In genomic region chr17:2708585-2709172, GRCh38 we compare ENCODE assay signal across 1 cellular context.
TF ChIP-seq lines count a peak whose summit lies in the region.

No MANE protein-coding gene starts in this region.

TF ChIP-seq in H1, 55 proteins besides CTCF, POLR2A, EP300 and RAD21:
- no peak for TF ChIP-seq EZH2 (IDR thresholded peaks at IDR 0.05; ENCODE audit: low read depth, low read length, severe bottlenecking)
- no peak for TF ChIP-seq PHF8 (conservative IDR thresholded peaks at IDR 0.05; ENCODE audit: low read depth, low read length)
- no peak for TF ChIP-seq CREB1 (IDR thresholded peaks at IDR 0.05)
- TF ChIP-seq TCF12 (IDR thresholded peaks at IDR 0.05; ENCODE audit: low read depth, low read length): no peak
- TF ChIP-seq CBX8 (IDR thresholded peaks at IDR 0.05; ENCODE audit: borderline replicate concordance, low read depth, low read length): no peak
- TF ChIP-seq, protein P1, sequence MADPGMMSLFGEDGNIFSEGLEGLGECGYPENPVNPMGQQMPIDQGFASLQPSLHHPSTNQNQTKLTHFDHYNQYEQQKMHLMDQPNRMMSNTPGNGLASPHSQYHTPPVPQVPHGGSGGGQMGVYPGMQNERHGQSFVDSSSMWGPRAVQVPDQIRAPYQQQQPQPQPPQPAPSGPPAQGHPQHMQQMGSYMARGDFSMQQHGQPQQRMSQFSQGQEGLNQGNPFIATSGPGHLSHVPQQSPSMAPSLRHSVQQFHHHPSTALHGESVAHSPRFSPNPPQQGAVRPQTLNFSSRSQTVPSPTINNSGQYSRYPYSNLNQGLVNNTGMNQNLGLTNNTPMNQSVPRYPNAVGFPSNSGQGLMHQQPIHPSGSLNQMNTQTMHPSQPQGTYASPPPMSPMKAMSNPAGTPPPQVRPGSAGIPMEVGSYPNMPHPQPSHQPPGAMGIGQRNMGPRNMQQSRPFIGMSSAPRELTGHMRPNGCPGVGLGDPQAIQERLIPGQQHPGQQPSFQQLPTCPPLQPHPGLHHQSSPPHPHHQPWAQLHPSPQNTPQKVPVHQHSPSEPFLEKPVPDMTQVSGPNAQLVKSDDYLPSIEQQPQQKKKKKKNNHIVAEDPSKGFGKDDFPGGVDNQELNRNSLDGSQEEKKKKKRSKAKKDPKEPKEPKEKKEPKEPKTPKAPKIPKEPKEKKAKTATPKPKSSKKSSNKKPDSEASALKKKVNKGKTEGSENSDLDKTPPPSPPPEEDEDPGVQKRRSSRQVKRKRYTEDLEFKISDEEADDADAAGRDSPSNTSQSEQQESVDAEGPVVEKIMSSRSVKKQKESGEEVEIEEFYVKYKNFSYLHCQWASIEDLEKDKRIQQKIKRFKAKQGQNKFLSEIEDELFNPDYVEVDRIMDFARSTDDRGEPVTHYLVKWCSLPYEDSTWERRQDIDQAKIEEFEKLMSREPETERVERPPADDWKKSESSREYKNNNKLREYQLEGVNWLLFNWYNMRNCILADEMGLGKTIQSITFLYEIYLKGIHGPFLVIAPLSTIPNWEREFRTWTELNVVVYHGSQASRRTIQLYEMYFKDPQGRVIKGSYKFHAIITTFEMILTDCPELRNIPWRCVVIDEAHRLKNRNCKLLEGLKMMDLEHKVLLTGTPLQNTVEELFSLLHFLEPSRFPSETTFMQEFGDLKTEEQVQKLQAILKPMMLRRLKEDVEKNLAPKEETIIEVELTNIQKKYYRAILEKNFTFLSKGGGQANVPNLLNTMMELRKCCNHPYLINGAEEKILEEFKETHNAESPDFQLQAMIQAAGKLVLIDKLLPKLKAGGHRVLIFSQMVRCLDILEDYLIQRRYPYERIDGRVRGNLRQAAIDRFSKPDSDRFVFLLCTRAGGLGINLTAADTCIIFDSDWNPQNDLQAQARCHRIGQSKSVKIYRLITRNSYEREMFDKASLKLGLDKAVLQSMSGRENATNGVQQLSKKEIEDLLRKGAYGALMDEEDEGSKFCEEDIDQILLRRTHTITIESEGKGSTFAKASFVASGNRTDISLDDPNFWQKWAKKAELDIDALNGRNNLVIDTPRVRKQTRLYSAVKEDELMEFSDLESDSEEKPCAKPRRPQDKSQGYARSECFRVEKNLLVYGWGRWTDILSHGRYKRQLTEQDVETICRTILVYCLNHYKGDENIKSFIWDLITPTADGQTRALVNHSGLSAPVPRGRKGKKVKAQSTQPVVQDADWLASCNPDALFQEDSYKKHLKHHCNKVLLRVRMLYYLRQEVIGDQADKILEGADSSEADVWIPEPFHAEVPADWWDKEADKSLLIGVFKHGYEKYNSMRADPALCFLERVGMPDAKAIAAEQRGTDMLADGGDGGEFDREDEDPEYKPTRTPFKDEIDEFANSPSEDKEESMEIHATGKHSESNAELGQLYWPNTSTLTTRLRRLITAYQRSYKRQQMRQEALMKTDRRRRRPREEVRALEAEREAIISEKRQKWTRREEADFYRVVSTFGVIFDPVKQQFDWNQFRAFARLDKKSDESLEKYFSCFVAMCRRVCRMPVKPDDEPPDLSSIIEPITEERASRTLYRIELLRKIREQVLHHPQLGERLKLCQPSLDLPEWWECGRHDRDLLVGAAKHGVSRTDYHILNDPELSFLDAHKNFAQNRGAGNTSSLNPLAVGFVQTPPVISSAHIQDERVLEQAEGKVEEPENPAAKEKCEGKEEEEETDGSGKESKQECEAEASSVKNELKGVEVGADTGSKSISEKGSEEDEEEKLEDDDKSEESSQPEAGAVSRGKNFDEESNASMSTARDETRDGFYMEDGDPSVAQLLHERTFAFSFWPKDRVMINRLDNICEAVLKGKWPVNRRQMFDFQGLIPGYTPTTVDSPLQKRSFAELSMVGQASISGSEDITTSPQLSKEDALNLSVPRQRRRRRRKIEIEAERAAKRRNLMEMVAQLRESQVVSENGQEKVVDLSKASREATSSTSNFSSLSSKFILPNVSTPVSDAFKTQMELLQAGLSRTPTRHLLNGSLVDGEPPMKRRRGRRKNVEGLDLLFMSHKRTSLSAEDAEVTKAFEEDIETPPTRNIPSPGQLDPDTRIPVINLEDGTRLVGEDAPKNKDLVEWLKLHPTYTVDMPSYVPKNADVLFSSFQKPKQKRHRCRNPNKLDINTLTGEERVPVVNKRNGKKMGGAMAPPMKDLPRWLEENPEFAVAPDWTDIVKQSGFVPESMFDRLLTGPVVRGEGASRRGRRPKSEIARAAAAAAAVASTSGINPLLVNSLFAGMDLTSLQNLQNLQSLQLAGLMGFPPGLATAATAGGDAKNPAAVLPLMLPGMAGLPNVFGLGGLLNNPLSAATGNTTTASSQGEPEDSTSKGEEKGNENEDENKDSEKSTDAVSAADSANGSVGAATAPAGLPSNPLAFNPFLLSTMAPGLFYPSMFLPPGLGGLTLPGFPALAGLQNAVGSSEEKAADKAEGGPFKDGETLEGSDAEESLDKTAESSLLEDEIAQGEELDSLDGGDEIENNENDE (IDR thresholded peaks at IDR 0.05; ENCODE audit: insufficient replicate concordance, low read length): no peak
- TF ChIP-seq KDM1A (IDR thresholded peaks at IDR 0.05; ENCODE audit: borderline replicate concordance, low read length): no peak
- no peak for TF ChIP-seq SUZ12 (IDR thresholded peaks at IDR 0.05; ENCODE audit: low read length)
- TF ChIP-seq CTBP2 (IDR thresholded peaks at IDR 0.05; ENCODE audit: borderline replicate concordance, insufficient read depth, insufficient read length, low read length): no peak
- TF ChIP-seq TBP (IDR thresholded peaks at IDR 0.05; ENCODE audit: low read depth, low read length): no peak
- TF ChIP-seq BCL11A (IDR thresholded peaks at IDR 0.05; ENCODE audit: low read depth in 2 of 2, low read length in 2 of 2): no peak
- no peak for TF ChIP-seq ZNF274 (IDR thresholded peaks at IDR 0.05; ENCODE audit: borderline replicate concordance, extremely low read depth, low read length)
- TF ChIP-seq JUND (IDR thresholded peaks at IDR 0.05; ENCODE audit: low read length): no peak
- no peak for TF ChIP-seq BACH1 (IDR thresholded peaks at IDR 0.05; ENCODE audit: low read length)
- TF ChIP-seq SRF (IDR thresholded peaks at IDR 0.05; ENCODE audit: low read depth, low read length): no peak
- TF ChIP-seq RBBP5 (IDR thresholded peaks at IDR 0.05; ENCODE audit: borderline replicate concordance, low read depth, low read length): no peak
- TF ChIP-seq TEAD4 (IDR thresholded peaks at IDR 0.05; ENCODE audit: low read depth, low read length): no peak
- TF ChIP-seq, protein P2, sequence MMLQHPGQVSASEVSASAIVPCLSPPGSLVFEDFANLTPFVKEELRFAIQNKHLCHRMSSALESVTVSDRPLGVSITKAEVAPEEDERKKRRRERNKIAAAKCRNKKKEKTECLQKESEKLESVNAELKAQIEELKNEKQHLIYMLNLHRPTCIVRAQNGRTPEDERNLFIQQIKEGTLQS (IDR thresholded peaks at IDR 0.05; ENCODE audit: insufficient read depth, low read depth, low read length): no peak
